In the genomic region with DNA sequence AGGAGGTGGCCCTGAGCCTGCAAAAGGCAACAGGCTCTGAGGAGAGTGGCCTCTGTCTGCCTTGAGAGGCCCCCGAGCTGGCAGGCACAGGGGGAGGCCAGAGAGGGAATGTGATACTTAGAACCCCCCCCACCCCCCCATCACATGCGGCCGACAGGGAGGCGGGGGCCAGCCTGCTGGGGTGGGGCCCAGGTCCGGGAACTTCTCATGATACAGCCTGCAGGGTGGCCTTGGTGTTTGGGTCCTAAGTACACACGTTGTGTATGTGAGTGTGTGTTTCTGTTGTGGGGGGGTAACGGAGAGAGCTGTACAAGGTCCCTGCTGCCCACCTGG, we compare ENCODE assay signal across 8 cellular contexts. TPM values are rescaled to one million over a fixed set of nuclear protein-coding genes. Genes with fewer than 3 reads are reported as not detected.
DNase-seq lines count a peak whose midpoint lies in the region; ATAC-seq and TF ChIP-seq lines count a peak whose summit lies in the region.

No MANE protein-coding gene starts in this region.

- no peak overlapping the region for H2AFZ ChIP-seq in parathyroid adenoma

- no peaks in the 10 kb centered on the region for H3K9me3 ChIP-seq in parathyroid adenoma (ENCODE audit: control insufficient read depth, low read length)

- DNase-seq in EH (ENCODE audit: low read depth) (peak; percentile 13), choroid plexus epithelial cell (ENCODE audit: low read depth) (peak; percentile 54), NCI-H226 (no peak), NCI-H1105 treated with DMSO at 0.1 percent for 48 hours (lab: John Stamatoyannopoulos, UW) (no peak)
- no peak for DNase-seq in Jurkat, Clone E6-1 (ENCODE audit: low read depth, low spot score)

- ATAC-seq in GM18861 (IDR thresholded peaks at IDR 0.05; ENCODE audit: unreplicated experiment) (no peak), HG03469 (IDR thresholded peaks at IDR 0.05; ENCODE audit: unreplicated experiment) (no peak)

- H3K4me3 ChIP-seq in Jurkat, Clone E6-1 (ENCODE audit: low read length), result peak overlapping the region; percentile 81
- H3K4me3 ChIP-seq in choroid plexus epithelial cell (ENCODE audit: low read depth, low read length) (peak overlapping the region; percentile 53), parathyroid adenoma (ENCODE audit: low read depth, low read length) (no peak overlapping the region)

- H3K4me1 ChIP-seq in parathyroid adenoma, result peaks cover 8% of the 10 kb centered on the region

- H3K36me3 ChIP-seq in parathyroid adenoma (ENCODE audit: control insufficient read depth, insufficient read depth, low read length), result no peaks in the 10 kb centered on the region

- H3K27ac ChIP-seq in parathyroid adenoma, result no peak overlapping the region

- no peak for TF ChIP-seq CTCF in choroid plexus epithelial cell (conservative IDR thresholded peaks at IDR 0.05; ENCODE audit: low read depth, low read length)
- no peak for TF ChIP-seq CTCF in parathyroid adenoma (IDR thresholded peaks at IDR 0.05)

- H3K4me2 ChIP-seq in parathyroid adenoma (ENCODE audit: low read length), result peak overlapping the region; percentile 30

- H3K27me3 ChIP-seq in parathyroid adenoma (ENCODE audit: control insufficient read depth, insufficient read depth, low read length), result no peaks in the 10 kb centered on the region

- H3K79me2 ChIP-seq in parathyroid adenoma, result no peaks in the 10 kb centered on the region

- H3K9ac ChIP-seq in parathyroid adenoma, result no peak overlapping the region

RNA-seq across cellular contexts. Expression of a gene that starts 19.7 kb away (rescaled TPM):
- polyA plus RNA-seq in Jurkat, Clone E6-1 (2012; ENCODE audit: insufficient read depth, insufficient read length), result 27.8 TPM

RNA-seq across cellular contexts. Expression of a gene that starts 31.1 kb away (rescaled TPM):
- 135 TPM for polyA plus RNA-seq in Jurkat, Clone E6-1 (2012; ENCODE audit: insufficient read depth, insufficient read length)

RNA-seq across cellular contexts. Expression of a gene that starts 56.4 kb away (rescaled TPM):
- 30.8 TPM for polyA plus RNA-seq in Jurkat, Clone E6-1 (2012; ENCODE audit: insufficient read depth, insufficient read length)

Comparison
In these comparisons a context has a peak if more than half of its experiments do, and no peak if none do; other contexts are left out.
1. DNase-seq: peak in EH (single experiment) and choroid plexus epithelial cell (single experiment); none in Jurkat, Clone E6-1 (single experiment), NCI-H226 (single experiment) and NCI-H1105 treated with DMSO at 0.1 percent for 48 hours (single experiment).